In genomic region chr17:80116276-80116922, GRCh38 we compare ENCODE assay signal across 15 cellular contexts. TPM values are rescaled to one million over a fixed set of nuclear protein-coding genes. Genes with fewer than 3 reads are reported as not detected.
"Had no signal": no experiment of that assay in that cellular context is flagged by ENCODE, and none has a peak within 500 bp of the region (broad histone marks: within the 10 kb centered on the region; RNA-seq: fewer than 3 reads in every experiment).

No MANE protein-coding gene starts in this region.

- DNase-seq: activated CD4-positive, alpha-beta T cell treated with anti-CD3 and anti-CD28 coated beads for 36 hours; activated CD8-positive, alpha-beta T cell treated with anti-CD3 and anti-CD28 coated beads for 36 hours; anterior cingulate cortex; esophagus squamous epithelium; foreskin keratinocyte; mucosa of descending colon; occipital lobe; sigmoid colon; stimulated activated naive CD4-positive, alpha-beta T cell; substantia nigra; T-helper 9 cell had no signal

- H3K4me1 ChIP-seq: esophagus squamous epithelium, foreskin keratinocyte, psoas muscle, sigmoid colon had no signal

- H3K27me3 ChIP-seq: cardiac muscle cell, esophagus squamous epithelium, sigmoid colon had no signal

- ATAC-seq: activated CD4-positive, alpha-beta T cell treated with anti-CD3 and anti-CD28 coated beads for 36 hours; activated CD8-positive, alpha-beta T cell treated with anti-CD3 and anti-CD28 coated beads for 36 hours; foreskin keratinocyte; mucosa of descending colon; naive thymus-derived CD8-positive, alpha-beta T cell; psoas muscle had no signal

- H3K4me3 Mint-ChIP-seq: activated CD4-positive, alpha-beta T cell treated with anti-CD3 and anti-CD28 coated beads for 36 hours; activated CD8-positive, alpha-beta T cell treated with anti-CD3 and anti-CD28 coated beads for 36 hours; activated naive CD8-positive, alpha-beta T cell; naive thymus-derived CD8-positive, alpha-beta T cell had no signal

- H3K4me3 ChIP-seq: cardiac muscle cell, esophagus squamous epithelium, mucosa of descending colon, psoas muscle, sigmoid colon had no signal

- H3K9me3 ChIP-seq: esophagus squamous epithelium, mucosa of descending colon, psoas muscle, sigmoid colon had no signal

- H3K27me3 Mint-ChIP-seq: activated CD4-positive, alpha-beta T cell treated with anti-CD3 and anti-CD28 coated beads for 36 hours; activated CD8-positive, alpha-beta T cell treated with anti-CD3 and anti-CD28 coated beads for 36 hours; activated naive CD8-positive, alpha-beta T cell; naive thymus-derived CD8-positive, alpha-beta T cell had no signal

- H3K4me1 Mint-ChIP-seq: activated CD4-positive, alpha-beta T cell treated with anti-CD3 and anti-CD28 coated beads for 36 hours; naive thymus-derived CD8-positive, alpha-beta T cell had no signal

- H3K36me3 Mint-ChIP-seq: activated naive CD8-positive, alpha-beta T cell had no signal

- H3K36me3 ChIP-seq: cardiac muscle cell had no signal

- H3K27ac ChIP-seq: cardiac muscle cell, esophagus squamous epithelium, foreskin keratinocyte, psoas muscle, sigmoid colon had no signal

- H3K27ac Mint-ChIP-seq: activated CD4-positive, alpha-beta T cell treated with anti-CD3 and anti-CD28 coated beads for 36 hours; activated CD8-positive, alpha-beta T cell treated with anti-CD3 and anti-CD28 coated beads for 36 hours; activated naive CD8-positive, alpha-beta T cell had no signal

RNA-seq across cellular contexts. Expression of gene CARD14, which starts 53.4 kb away (rescaled TPM):
- total RNA-seq: activated CD4-positive, alpha-beta T cell treated with anti-CD3 and anti-CD28 coated beads for 36 hours; naive thymus-derived CD8-positive, alpha-beta T cell; sigmoid colon had no signal
